Comparison of ENCODE assay signal across 11 cellular contexts in the genomic region with DNA sequence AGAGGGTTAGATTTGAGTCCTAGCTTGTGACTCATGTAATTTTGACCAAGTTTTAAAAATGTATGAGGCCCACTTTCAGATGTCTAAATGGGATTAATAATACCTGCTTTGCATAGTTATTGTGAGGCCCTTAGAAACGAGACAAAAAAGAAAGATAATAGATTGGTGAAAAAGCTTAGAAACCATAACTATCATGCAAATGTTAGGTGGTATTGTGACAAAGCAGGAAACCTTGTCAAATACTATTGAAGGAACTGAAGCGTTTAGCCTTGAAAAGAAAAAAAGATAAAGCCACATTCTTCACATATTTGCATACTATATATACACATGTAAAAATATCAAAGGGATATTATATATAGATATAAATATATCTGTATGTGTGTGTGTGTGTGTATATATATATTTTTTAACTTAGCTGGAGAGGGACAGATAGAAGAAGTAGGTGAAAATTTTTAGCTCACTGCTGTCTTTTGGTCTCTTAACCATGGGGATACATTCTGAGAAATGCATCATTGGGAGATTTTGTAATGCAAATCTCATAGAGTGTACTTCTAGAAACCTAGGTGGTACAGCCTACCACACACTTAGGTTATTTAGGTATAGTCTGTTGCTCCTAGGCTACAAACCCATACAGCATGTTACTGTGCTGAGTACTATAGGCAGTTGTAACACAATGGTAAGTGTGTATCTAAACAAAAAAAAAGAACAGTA.
DNase-seq lines count a peak whose midpoint lies in the region; ATAC-seq, FAIRE-seq and TF ChIP-seq lines count a peak whose summit lies in the region.
"Had no signal": no experiment of that assay in that cellular context is flagged by ENCODE, and none has a peak within 500 bp of the region (broad histone marks: within the 10 kb centered on the region; RNA-seq: fewer than 3 reads in every experiment).

No MANE protein-coding gene starts in this region.

- no peak for FAIRE-seq in RCC 7860 (lab: Jason Lieb, UNC)

- ATAC-seq in HG02973 (IDR thresholded peaks at IDR 0.05; ENCODE audit: unreplicated experiment) = peak; percentile 79
- no peak for ATAC-seq in GM19455 (IDR thresholded peaks at IDR 0.05; ENCODE audit: unreplicated experiment)
- ATAC-seq: gastroesophageal sphincter had no signal

- DNase-seq in GM12865 (ENCODE audit: low read depth) (peak; percentile 22), GM20000 (ENCODE audit: low spot score) (peak; percentile 3), NCI-H1048 (lab: John Stamatoyannopoulos, UW) (peak; percentile 78), RCC 7860 (ENCODE audit: low spot score) (no peak), hypothalamus (lab: John Stamatoyannopoulos, UW) (no peak), NCI-H69 (lab: John Stamatoyannopoulos, UW) (no peak)
- DNase-seq: NCI-H510A had no signal

- H3K4me3 ChIP-seq in GM12865 (ENCODE audit: low read depth, low read length) = no peak overlapping the region
- H3K4me3 ChIP-seq: gastroesophageal sphincter, SK-N-MC had no signal

- TF ChIP-seq CTCF in GM12865 (IDR thresholded peaks at IDR 0.05; ENCODE audit: insufficient read depth, low read depth, low read length, missing control alignments) = no peak
- no peak for TF ChIP-seq CTCF in GM20000 (IDR thresholded peaks at IDR 0.05; ENCODE audit: extremely low read depth, missing control alignments)

Comparison
In these comparisons a context has a peak if more than half of its experiments do, and no peak if none do; other contexts are left out.
1. DNase-seq: peak in GM12865 (single experiment), GM20000 (single experiment) and NCI-H1048 (single experiment); none in RCC 7860 (single experiment), hypothalamus (0 of 51) and NCI-H69 (single experiment).